In the genomic region with DNA sequence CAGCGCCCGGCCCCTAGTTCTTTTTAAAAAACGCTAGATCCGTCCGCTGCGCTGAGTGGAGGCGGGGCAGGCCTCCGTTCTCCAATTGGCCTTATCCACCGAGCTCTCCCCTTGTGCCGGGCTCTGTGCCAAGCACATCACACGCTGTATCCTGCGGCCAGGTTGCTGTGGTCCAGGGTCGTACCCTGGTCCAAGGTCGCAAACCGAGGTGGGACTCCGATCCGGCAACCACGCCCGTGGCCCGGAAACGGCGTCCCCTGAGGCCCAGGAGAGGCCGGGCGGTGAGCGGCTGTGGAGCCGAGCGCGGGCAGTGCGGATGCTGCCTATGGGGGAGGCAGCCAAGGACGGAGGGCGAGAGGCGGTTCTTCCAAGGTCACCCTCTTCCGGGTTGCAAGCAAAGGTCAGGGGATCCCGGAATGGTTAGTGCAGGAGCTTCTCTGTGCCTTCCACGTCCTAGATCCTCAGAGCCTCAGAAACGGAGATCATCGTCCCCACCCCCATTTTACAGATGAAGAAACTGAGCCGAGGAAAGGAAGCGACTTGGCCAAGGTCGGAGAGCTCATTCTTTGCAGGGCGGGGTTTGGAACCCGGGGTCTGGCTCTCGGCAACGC, we compare ENCODE assay signal across 7 cellular contexts.
A peak's percentile ranks its signal among the peaks of the same experiment; 100 is the strongest.
DNase-seq lines count a peak whose midpoint lies in the region; ATAC-seq and TF ChIP-seq lines count a peak whose summit lies in the region.

No MANE protein-coding gene starts in this region.

- H3K4me1 ChIP-seq in adrenal gland (replicated peaks in 1 of 2) (peaks cover 0 to 13% of the 10 kb centered on the region in 2 donors), thyroid gland (peaks cover 9 to 13% of the 10 kb centered on the region in 2 donors), trophoblast cell (ENCODE audit: control insufficient read depth in 1 of 2, insufficient read depth in 2 of 2, low read length in 2 of 2) (peaks cover 0 to 7% of the 10 kb centered on the region in 2 experiments)

- intact Hi-C loops in adrenal gland (cut with DNase I) = no loop called here
- intact Hi-C loops in left colon (cut with DNase I, micrococcal nuclease) = no loop called here
- intact Hi-C loops in thyroid gland (cut with DNase I) = no loop called here

- no peak overlapping the region for H3K9ac ChIP-seq in trophoblast cell (ENCODE audit: low read length)

- WGBS in adrenal gland, 4 donors = 3 to 11% (median 7%) methylated on average over 15 to 44 of the region's 44 CpGs
- 12 to 18% methylated on average over 30 to 41 of the region's 44 CpGs for WGBS in thyroid gland, 2 donors
- no CpG with 5 or more reads among the region's 44 CpGs for WGBS in trophoblast cell (ENCODE audit: extremely low coverage, insufficient coverage, insufficient read length)

- no peak overlapping the region for H4K91ac ChIP-seq in trophoblast cell (ENCODE audit: low read depth, low read length)

- no peak overlapping the region for H4K8ac ChIP-seq in trophoblast cell (ENCODE audit: low read depth, low read length)

- H3K9me3 ChIP-seq in adrenal gland (replicated peaks in 1 of 3) (no peaks in the 10 kb centered on the region), thyroid gland (no peaks in the 10 kb centered on the region), trophoblast cell (ENCODE audit: insufficient read depth, low read depth, low read length) (no peaks in the 10 kb centered on the region)

- peak in 4 of 7 donors; percentile 32 to 64 (median 44) for DNase-seq in adrenal gland
- DNase-seq in left colon = peak in 1 of 2 donors; percentile 29
- DNase-seq in thyroid gland = peak; percentile 22 to 24
- DNase-seq in trophoblast cell = no peak
- no peak for DNase-seq in NOMO-1 treated with DMSO at 0.1 percent for 48 hours (lab: John Stamatoyannopoulos, UW; ENCODE audit: unreplicated experiment)

- no peaks in the 10 kb centered on the region for H3K36me3 ChIP-seq in adrenal gland (replicated peaks in 1 of 2)
- H3K36me3 ChIP-seq in thyroid gland = no peaks in the 10 kb centered on the region
- H3K36me3 ChIP-seq in trophoblast cell (ENCODE audit: control insufficient read depth in 1 of 2, insufficient read depth in 2 of 2, low read length in 2 of 2) = no peaks in the 10 kb centered on the region

- H3K4me3 ChIP-seq in adrenal gland (peak overlapping the region in 1 of 4 donors; percentile 37), thyroid gland (replicated peaks in 1 of 3) (no peak overlapping the region), trophoblast cell (ENCODE audit: low read depth, low read length) (no peak overlapping the region)

- no peak overlapping the region for H2AFZ ChIP-seq in trophoblast cell (ENCODE audit: insufficient read depth, low read length, poor library complexity)

- H3K79me2 ChIP-seq in trophoblast cell (ENCODE audit: control insufficient read depth, insufficient read depth, low read length, poor library complexity) = no peaks in the 10 kb centered on the region

- H4K12ac ChIP-seq in trophoblast cell (ENCODE audit: low read depth, low read length) = no peak overlapping the region

- no peak overlapping the region for H3K23ac ChIP-seq in trophoblast cell (ENCODE audit: low read length)

- no peak overlapping the region for H3K14ac ChIP-seq in trophoblast cell (ENCODE audit: low read length)

- TF ChIP-seq CTCF in adrenal gland (IDR thresholded peaks at IDR 0.05) (no peak), thyroid gland (IDR thresholded peaks at IDR 0.05) (no peak)

- no peak overlapping the region for H2AK5ac ChIP-seq in trophoblast cell (ENCODE audit: low read length)

- ATAC-seq in GM18511 (IDR thresholded peaks at IDR 0.05; ENCODE audit: unreplicated experiment) (peak; percentile 46), HG03565 (IDR thresholded peaks at IDR 0.05; ENCODE audit: unreplicated experiment) (peak; percentile 30), left colon (peak; percentile 35)

- H2BK5ac ChIP-seq in trophoblast cell (ENCODE audit: low read depth, low read length, poor library complexity) = no peak overlapping the region

- H3K4ac ChIP-seq in trophoblast cell (ENCODE audit: low read depth, low read length) = no peak overlapping the region

- no peak overlapping the region for H3K18ac ChIP-seq in trophoblast cell (ENCODE audit: low read length)

- TF ChIP-seq POLR2A in adrenal gland (IDR thresholded peaks at IDR 0.05) (no peak), thyroid gland (IDR thresholded peaks at IDR 0.05) (no peak)

- no peak overlapping the region for H2BK12ac ChIP-seq in trophoblast cell (ENCODE audit: low read length)

- no peak overlapping the region for H3K4me2 ChIP-seq in trophoblast cell (ENCODE audit: low read length)

- H2BK120ac ChIP-seq in trophoblast cell (ENCODE audit: insufficient read depth, low read length, poor library complexity) = no peak overlapping the region

- H3K27me3 ChIP-seq in adrenal gland (peaks cover 3% of the 10 kb centered on the region), thyroid gland (no peaks in the 10 kb centered on the region), trophoblast cell (ENCODE audit: insufficient read depth, low read length) (no peaks in the 10 kb centered on the region)

- peaks cover 3% of the 10 kb centered on the region for H3K79me1 ChIP-seq in trophoblast cell (ENCODE audit: low read length)

- H3K27ac ChIP-seq in adrenal gland (no peak overlapping the region), thyroid gland (no peak overlapping the region), trophoblast cell (ENCODE audit: low read depth, low read length) (no peak overlapping the region)

Comparison
In these comparisons a context has a peak if more than half of its experiments do, and no peak if none do; other contexts are left out.
1. DNase-seq: peak in adrenal gland (4 of 7) and thyroid gland (2 of 2); none in trophoblast cell (0 of 2) and NOMO-1 treated with DMSO at 0.1 percent for 48 hours (single experiment).
2. Peak in every context shown above with its lines, with median percentiles within 50 percentile points of each other: ATAC-seq.